1 cellular context compared by ENCODE assay signal in genomic region chr12:114683709-114684097, GRCh38.
TF ChIP-seq lines count a peak whose summit lies in the region.

No MANE protein-coding gene starts in this region.

TF ChIP-seq in HepG2, 621 proteins besides CTCF, POLR2A, EP300 and RAD21 (continued from another document):
- 0 out of 2 replicates have a peak, but pooled peaks have one; percentile 51 for TF ChIP-seq AFF4 (CRISPR knock-in tag; IDR thresholded peaks at IDR 0.05)
- TF ChIP-seq SNAI1 (CRISPR knock-in tag; IDR thresholded peaks at IDR 0.05; ENCODE audit: borderline replicate concordance) = no peak
- TF ChIP-seq ZSCAN21 (CRISPR knock-in tag; IDR thresholded peaks at IDR 0.05; ENCODE audit: borderline replicate concordance) = no peak
- peak; percentile 80; the same call in 1 of the 2 replicates for TF ChIP-seq ZSCAN30 (CRISPR knock-in tag; IDR thresholded peaks at IDR 0.05)
- no peak for TF ChIP-seq ZNF138 (CRISPR knock-in tag; IDR thresholded peaks at IDR 0.05; ENCODE audit: low read depth)
- 0 out of 2 replicates have a peak, but pooled peaks have one; percentile 8 for TF ChIP-seq NFIC (IDR thresholded peaks at IDR 0.05; ENCODE audit: low read length)
- TF ChIP-seq JUND (CRISPR knock-in tag; IDR thresholded peaks at IDR 0.05) = 0 out of 2 replicates have a peak, but pooled peaks have one; percentile 4
- TF ChIP-seq PCBP1 (IDR thresholded peaks at IDR 0.05; ENCODE audit: borderline replicate concordance, low read depth, low read length) = no peak
- TF ChIP-seq IKZF5 (CRISPR knock-in tag; IDR thresholded peaks at IDR 0.05) = no peak
- no peak for TF ChIP-seq ZNF552 (CRISPR knock-in tag; IDR thresholded peaks at IDR 0.05; ENCODE audit: borderline replicate concordance)
- TF ChIP-seq TIGD3 (CRISPR knock-in tag; IDR thresholded peaks at IDR 0.05; ENCODE audit: borderline replicate concordance) = no peak
- TF ChIP-seq ESRRA (CRISPR knock-in tag; IDR thresholded peaks at IDR 0.05; ENCODE audit: low read depth) = 0 out of 2 replicates have a peak, but pooled peaks have one; percentile 0
- TF ChIP-seq PHF8 (CRISPR knock-in tag; IDR thresholded peaks at IDR 0.05) = 0 out of 2 replicates have a peak, but pooled peaks have one; percentile 29
- 0 out of 2 replicates have a peak, but pooled peaks have one; percentile 9 for TF ChIP-seq ATF1 (CRISPR knock-in tag; IDR thresholded peaks at IDR 0.05)
- no peak for TF ChIP-seq ARID3A (IDR thresholded peaks at IDR 0.05; ENCODE audit: low read depth, low read length)
- TF ChIP-seq KDM5A (IDR thresholded peaks at IDR 0.05; ENCODE audit: borderline replicate concordance, low read length) = peak; percentile 72; the same call in 1 of the 2 replicates
TF ChIP-seq in HepG2: peak in this region for 11.
